15 cellular contexts compared by ENCODE assay signal in the genomic region with DNA sequence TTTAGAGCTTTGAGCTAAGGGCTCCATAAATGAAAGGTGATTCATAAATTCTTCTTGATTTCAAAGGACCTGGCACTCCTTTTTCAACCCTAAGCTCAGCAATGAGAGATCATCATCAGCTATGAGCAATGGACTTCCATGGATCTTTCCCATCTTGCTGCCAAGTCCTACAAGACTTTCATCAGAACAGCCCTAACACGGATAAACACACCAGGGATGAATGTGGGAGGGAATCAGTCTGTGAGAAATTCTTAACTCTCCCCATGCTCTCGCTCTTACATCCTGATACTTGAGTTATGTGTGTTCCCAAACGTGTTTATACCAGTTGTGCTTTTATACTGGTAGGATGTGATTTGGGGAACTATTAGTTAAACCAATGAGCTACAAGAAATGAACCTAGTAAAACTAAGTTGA. TPM values are rescaled to one million over a fixed set of nuclear protein-coding genes. Genes with fewer than 3 reads are reported as not detected.
DNase-seq lines count a peak whose midpoint lies in the region; ATAC-seq and TF ChIP-seq lines count a peak whose summit lies in the region.
"Had no signal": no experiment of that assay in that cellular context is flagged by ENCODE, and none has a peak within 500 bp of the region (broad histone marks: within the 10 kb centered on the region; RNA-seq: fewer than 3 reads in every experiment).

No MANE protein-coding gene starts in this region.

- intact Hi-C loops in dorsolateral prefrontal cortex (cut with DNase I): no loop called here

- H3K27me3 ChIP-seq in ACC112 (ENCODE audit: insufficient read depth, low read length) (no peaks in the 10 kb centered on the region), muscle layer of duodenum (ENCODE audit: low read depth, low read length) (no peaks in the 10 kb centered on the region), dorsolateral prefrontal cortex (no peaks in the 10 kb centered on the region), upper lobe of left lung (no peaks in the 10 kb centered on the region)

- H3K27ac ChIP-seq in ACC112 (ENCODE audit: low read depth, low read length) (peak overlapping the region; percentile 94), muscle layer of duodenum (ENCODE audit: low read length) (peak overlapping the region; percentile 3), dorsolateral prefrontal cortex (peak overlapping the region in 1 of 59 donors; percentile 4), upper lobe of left lung (peak overlapping the region in 1 of 4 donors; percentile 5)
- H3K27ac ChIP-seq: HL-60 had no signal

- TF ChIP-seq CTCF in cardiac fibroblast (IDR thresholded peaks at IDR 0.05; ENCODE audit: low read depth, low read length): no peak
- TF ChIP-seq CTCF in dorsolateral prefrontal cortex (IDR thresholded peaks at IDR 0.05 in 54 of 56, conservative IDR thresholded peaks at IDR 0.05 in 2 of 56; ENCODE audit: low read depth in 1 of 56, partially characterized antibody in 56 of 56): no peak
- TF ChIP-seq CTCF in upper lobe of left lung (IDR thresholded peaks at IDR 0.05): no peak
- no peak for TF ChIP-seq CTCF in GM10248 (IDR thresholded peaks at IDR 0.05; ENCODE audit: control extremely low read depth, extremely low read depth, low read depth, missing control alignments)

- H3K4me1 ChIP-seq in ACC112 (ENCODE audit: control insufficient read depth, insufficient read depth, low read length, unreplicated experiment) (peaks cover 41% of the 10 kb centered on the region), muscle layer of duodenum (ENCODE audit: control insufficient read depth in 1 of 2, insufficient read depth in 2 of 2, low read length in 2 of 2) (peaks cover 0 to 9% of the 10 kb centered on the region in 2 donors), upper lobe of left lung (peaks cover 0 to 19% (median 2%) of the 10 kb centered on the region in 4 donors)

- H3K79me2 ChIP-seq in ACC112 (ENCODE audit: control insufficient read depth, insufficient read depth, low read length, unreplicated experiment): no peaks in the 10 kb centered on the region

- 53 to 84% methylated on average over 3 of the region's 3 CpGs for WGBS in upper lobe of left lung, 2 donors

- DNase-seq in LHCN-M2 (ENCODE audit: low read depth): peak; percentile 66
- peak; percentile 81 to 94 for DNase-seq in cardiac fibroblast (ENCODE audit: low read depth in 2 of 2)
- no peak for DNase-seq in dorsolateral prefrontal cortex
- no peak for DNase-seq in SHP77 (lab: John Stamatoyannopoulos, UW)
- DNase-seq in upper lobe of left lung: no peak
- no peak for DNase-seq in GM10248 (ENCODE audit: extremely low spot score)
- DNase-seq: activated CD4-positive, alpha-beta T cell treated with anti-CD3 and anti-CD28 coated beads for 36 hours; activated T-cell treated with anti-CD3 and anti-CD28 coated beads, Interleukin-2, amount 50 U/mL, for 72 hours; caudate nucleus; NCI-H1105 treated with DMSO at 0.1 percent for 48 hours; NCI-H526; nucleus accumbens had no signal

- POLR2A ChIA-PET in GM10248 (lab: Yijun Ruan, JAX): no interaction called here

- H3K36me3 ChIP-seq in ACC112 (ENCODE audit: insufficient read depth, low read length): no peaks in the 10 kb centered on the region; the same call in 1 of the 2 replicates
- H3K36me3 ChIP-seq in muscle layer of duodenum (ENCODE audit: control insufficient read depth in 1 of 2, insufficient read depth in 2 of 2, low read length in 2 of 2): peaks cover 15 to 19% of the 10 kb centered on the region in 2 donors
- H3K36me3 ChIP-seq in upper lobe of left lung: peaks cover 0 to 32% (median 15%) of the 10 kb centered on the region in 4 donors

- H3K4me3 ChIP-seq in ACC112 (ENCODE audit: low read depth, low read length): no peak overlapping the region
- H3K4me3 ChIP-seq in cardiac fibroblast (replicated peaks in 1 of 2; ENCODE audit: low read depth in 2 of 2, low read length in 2 of 2): no peak overlapping the region
- H3K4me3 ChIP-seq in muscle layer of duodenum (ENCODE audit: low read depth in 1 of 2, low read length in 2 of 2): no peak overlapping the region
- no peak overlapping the region for H3K4me3 ChIP-seq in dorsolateral prefrontal cortex
- H3K4me3 ChIP-seq in upper lobe of left lung: no peak overlapping the region

- H3K9me3 ChIP-seq in muscle layer of duodenum (ENCODE audit: control insufficient read depth in 1 of 2, low read length in 2 of 2) (no peaks in the 10 kb centered on the region), upper lobe of left lung (no peaks in the 10 kb centered on the region)

- CTCF ChIA-PET in GM10248 (lab: Yijun Ruan, JAX): interaction anchor here (0.9 to 2.7 kb wide), 7 partner anchors 21 to 272 kb away, joined by 3 to 7 read pairs (median 4); a partner anchor contains a TSS

- no peak for TF ChIP-seq POLR2A in upper lobe of left lung (IDR thresholded peaks at IDR 0.05)

- ATAC-seq in upper lobe of left lung (ENCODE audit: low FRiP score in 2 of 2): no peak
- ATAC-seq: activated CD4-positive, alpha-beta T cell treated with anti-CD3 and anti-CD28 coated beads for 36 hours; activated T-cell treated with anti-CD3 and anti-CD28 coated beads, Interleukin-2, amount 50 U/mL, for 72 hours had no signal

- no peak for TF ChIP-seq EP300 in upper lobe of left lung (IDR thresholded peaks at IDR 0.05)

- no peak overlapping the region for H2AFZ ChIP-seq in ACC112 (ENCODE audit: low read length, unreplicated experiment)

RNA-seq across cellular contexts. Expression of a gene that starts 5.4 kb away (rescaled TPM):
- total RNA-seq in LHCN-M2 (2014; rRNA removed) (63.0 and 64.3 TPM in 2 replicates), dorsolateral prefrontal cortex (10 to 100 TPM; 13.1 to 36.0 (median 24.4) TPM), upper lobe of left lung (10 to 100 TPM; 10.5 to 31.0 (median 23.9) TPM)
- 159 TPM for polyA plus RNA-seq in LHCN-M2 (2012)

RNA-seq across cellular contexts. Expression of a gene that starts 29.8 kb away (rescaled TPM):
- total RNA-seq in LHCN-M2 (2014; rRNA removed) (165 and 195 TPM in 2 replicates), dorsolateral prefrontal cortex (100 to 1,000 TPM in 3 of 120 experiments, 10 to 100 TPM in 117; 35.0 to 115 (median 64.3) TPM), upper lobe of left lung (100 to 1,000 TPM in 4 of 6 donors, 10 to 100 TPM in 2; 58.7 to 317 (median 198) TPM)
- polyA plus RNA-seq in LHCN-M2 (2012): 739 TPM

Comparison
In these comparisons a context has a peak if more than half of its experiments do, and no peak if none do; other contexts are left out.
1. DNase-seq: peak in LHCN-M2 (single experiment) and cardiac fibroblast (2 of 2); none in dorsolateral prefrontal cortex (0 of 10), SHP77 (0 of 2), upper lobe of left lung (0 of 2) and GM10248 (single experiment).